Comparison of ENCODE assay signal across 11 cellular contexts in the genomic region with DNA sequence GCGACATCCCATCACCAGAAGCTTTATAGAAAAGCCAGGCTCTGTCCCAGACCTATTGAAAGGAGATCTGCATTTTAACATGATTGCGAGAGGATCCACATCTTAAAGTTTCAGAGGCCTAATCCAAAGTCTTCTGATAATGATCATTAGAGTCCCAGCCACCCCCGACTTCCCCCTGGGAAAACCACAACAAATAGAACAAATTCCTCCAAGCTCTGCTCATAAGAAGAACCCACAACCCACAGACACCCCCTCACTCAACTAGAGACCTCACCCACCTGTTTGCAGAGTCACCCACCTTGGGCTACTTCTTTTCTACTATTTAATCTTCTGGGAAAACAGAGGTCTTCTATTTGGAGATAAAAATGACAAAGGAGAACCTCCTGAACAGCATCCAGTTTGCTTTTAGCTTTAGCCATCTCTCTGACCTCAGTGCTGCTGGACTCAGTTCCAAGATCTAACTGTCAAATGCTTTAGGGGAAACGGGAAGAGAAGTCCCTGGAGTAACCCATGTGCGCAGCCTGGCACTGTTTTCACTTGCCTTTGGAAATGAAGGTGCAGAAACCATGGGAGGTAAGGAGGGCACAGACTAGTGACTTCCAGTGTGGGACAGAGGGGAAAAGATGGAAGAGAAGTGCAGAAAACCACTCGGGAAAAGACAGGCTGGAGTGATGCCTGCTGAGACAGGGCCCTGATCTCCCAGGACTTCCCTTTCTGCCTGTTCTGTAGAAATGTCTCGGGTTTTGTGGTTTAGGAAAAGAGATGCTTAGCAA.
DNase-seq lines count a peak whose midpoint lies in the region; ATAC-seq, FAIRE-seq and TF ChIP-seq lines count a peak whose summit lies in the region.
"Had no signal": no experiment of that assay in that cellular context is flagged by ENCODE, and none has a peak within 500 bp of the region (broad histone marks: within the 10 kb centered on the region; RNA-seq: fewer than 3 reads in every experiment).

No MANE protein-coding gene starts in this region.

- H3K9ac ChIP-seq in HCT116 (ENCODE audit: low read length) (no peak overlapping the region), adipocyte (ENCODE audit: low read length) (peak overlapping the region; percentile 80)

- DNase-seq in A549 (ENCODE audit: low read depth in 1 of 2, low spot score in 1 of 2) (no peak), HCT116 (ENCODE audit: low read depth, low spot score) (no peak), adipocyte (ENCODE audit: low read depth) (no peak), lung (ENCODE audit: low spot score) (no peak), germinal center (ENCODE audit: low spot score) (no peak), LoVo (ENCODE audit: low spot score) (no peak)

- H2AFZ ChIP-seq in HCT116 (ENCODE audit: low read depth, low read length, poor library complexity, severe bottlenecking) = no peak overlapping the region

- H3K4me1 ChIP-seq in A549 (peaks cover 63% of the 10 kb centered on the region), HCT116 (ENCODE audit: control insufficient read depth in 1 of 2, insufficient read depth in 2 of 2, low read length in 2 of 2) (peaks cover 49 to 59% of the 10 kb centered on the region in 2 experiments), adipocyte (ENCODE audit: control insufficient read depth, insufficient read depth, low read length) (peaks cover 91% of the 10 kb centered on the region), lung (ENCODE audit: control insufficient read depth in 2 of 2, insufficient read depth in 2 of 2, low read length in 2 of 2) (peaks cover 18 to 24% of the 10 kb centered on the region in 2 donors)

- no peak for TF ChIP-seq POLR2A in A549 (IDR thresholded peaks at IDR 0.05; ENCODE audit: low read length)
- TF ChIP-seq POLR2A in HCT116 (IDR thresholded peaks at IDR 0.05; ENCODE audit: borderline replicate concordance, extremely low read depth, insufficient read depth, insufficient read length) = no peak

- no peak for ATAC-seq in A549
- ATAC-seq in HCT116 = 0 out of 2 replicates have a peak, but pooled peaks have one; percentile 2
- no peak for ATAC-seq in lung (ENCODE audit: insufficient read depth, low FRiP score)
- ATAC-seq in HG03378 (IDR thresholded peaks at IDR 0.05; ENCODE audit: unreplicated experiment) = no peak
- ATAC-seq in GM18858 (IDR thresholded peaks at IDR 0.05; ENCODE audit: unreplicated experiment) = no peak

- H3K27me3 ChIP-seq in HCT116 (ENCODE audit: insufficient read depth, low read length) = no peaks in the 10 kb centered on the region
- H3K27me3 ChIP-seq in adipocyte (replicated peaks; ENCODE audit: control insufficient read depth, insufficient read depth, low read length) = no peaks in the 10 kb centered on the region
- H3K27me3 ChIP-seq in lung (ENCODE audit: control insufficient read depth, insufficient read depth) = no peaks in the 10 kb centered on the region
- H3K27me3 ChIP-seq: right lobe of liver had no signal

- intact Hi-C loops in HCT116 (cut with micrococcal nuclease) = no loop called here

- H3K36me3 ChIP-seq in HCT116 (ENCODE audit: control insufficient read depth in 1 of 2, insufficient read depth in 2 of 2, low read length in 2 of 2) (no peaks in the 10 kb centered on the region), adipocyte (ENCODE audit: control insufficient read depth, insufficient read depth, low read length, severe bottlenecking) (no peaks in the 10 kb centered on the region), lung (ENCODE audit: control insufficient read depth in 2 of 2, insufficient read depth in 2 of 2, low read length in 2 of 2) (no peaks in the 10 kb centered on the region)
- H3K36me3 ChIP-seq: right lobe of liver had no signal

- FAIRE-seq in A549 (lab: Jason Lieb, UNC) = no peak
- FAIRE-seq: frontal cortex, G401.6 had no signal

- H3K4me2 ChIP-seq in A549 = peak overlapping the region; percentile 31; the same call in 2 of the 3 replicates
- peak overlapping the region; percentile 76 for H3K4me2 ChIP-seq in HCT116 (ENCODE audit: low read length)

- POLR2A ChIA-PET in A549 (lab: Yijun Ruan, JAX) = interaction anchor here (1.1 kb wide), 1 partner anchor 125 kb away, joined by 3 read pairs; the partner anchor contains the start of gene HIF1A
- POLR2A ChIA-PET in HCT116 (lab: Charles Lee) = interaction anchor here (0.6 to 2.2 kb wide), 4 partner anchors 11 to 192 kb away, joined by 3 to 5 read pairs (median 4); partner anchors contain the start of genes HIF1A and SNAPC1

- TF ChIP-seq EP300 in A549 (IDR thresholded peaks at IDR 0.05) = no peak

- H3K79me2 ChIP-seq in HCT116 (ENCODE audit: insufficient read depth, low read length) = no peaks in the 10 kb centered on the region

- TF ChIP-seq CTCF in A549 (IDR thresholded peaks at IDR 0.05) (no peak), HCT116 (IDR thresholded peaks at IDR 0.05 in 2 of 3, conservative IDR thresholded peaks at IDR 0.05 in 1 of 3; ENCODE audit: borderline replicate concordance in 1 of 3, insufficient read depth in 1 of 3, low read depth in 2 of 3, low read length in 2 of 3) (no peak), lung (IDR thresholded peaks at IDR 0.05; ENCODE audit: control extremely low read depth, extremely low read depth) (no peak)

- H3K27ac ChIP-seq in A549 (peak overlapping the region; percentile 61 to 77), HCT116 (ENCODE audit: low read depth, low read length) (no peak overlapping the region), lung (ENCODE audit: low read depth in 1 of 2, low read length in 1 of 2) (peak overlapping the region; percentile 10 to 43)

- TF ChIP-seq RAD21 in A549 (conservative IDR thresholded peaks at IDR 0.05 in 1 of 2, IDR thresholded peaks at IDR 0.05 in 1 of 2) = no peak
- no peak for TF ChIP-seq RAD21 in HCT116 (IDR thresholded peaks at IDR 0.05; ENCODE audit: low read depth)

- no TSS peak for BruUV-seq in HCT116 (replicated peaks; lab: Mats Ljungman, UMichigan)

- RAD21 ChIA-PET in HCT116 (lab: Charles Lee; ENCODE audit: low non-redundant PET in 1 of 2, low total read pairs in 2 of 2, uncharacterized antibody in 2 of 2, unreplicated experiment in 2 of 2) = interaction anchor here (0.6 to 0.8 kb wide), 3 partner anchors 12 to 1321 kb away, joined by 3 to 5 read pairs (median 4); partner anchors contain the start of gene PPM1A (in 1 of the 2)

- no peaks in the 10 kb centered on the region for H3K9me2 ChIP-seq in HCT116 (ENCODE audit: insufficient read depth)

- H4K20me1 ChIP-seq in HCT116 (ENCODE audit: insufficient read depth) = no peaks in the 10 kb centered on the region

- H3K4me3 ChIP-seq in A549 = no peak overlapping the region
- H3K4me3 ChIP-seq in HCT116 (replicated peaks in 1 of 2; ENCODE audit: low read depth in 1 of 2, low read length in 2 of 2) = no peak overlapping the region
- peak overlapping the region; percentile 65 for H3K4me3 ChIP-seq in adipocyte (ENCODE audit: low read length)
- no peak overlapping the region for H3K4me3 ChIP-seq in lung
- H3K4me3 ChIP-seq: right lobe of liver had no signal

- WGBS in A549 (ENCODE audit: missing lambda C conversion rate) = 83% methylated on average over 7 of the region's 7 CpGs
- WGBS in lung, 2 donors = 37 to 60% methylated on average over 7 of the region's 7 CpGs

- H3K9me3 ChIP-seq in A549 = no peaks in the 10 kb centered on the region
- H3K9me3 ChIP-seq in HCT116 (ENCODE audit: control insufficient read depth in 1 of 2, insufficient read depth in 1 of 2, low read depth in 1 of 2, low read length in 2 of 2) = no peaks in the 10 kb centered on the region
- no peaks in the 10 kb centered on the region for H3K9me3 ChIP-seq in adipocyte (ENCODE audit: control insufficient read depth, low read length)
- no peaks in the 10 kb centered on the region for H3K9me3 ChIP-seq in lung (ENCODE audit: control insufficient read depth in 2 of 2, insufficient read depth in 1 of 2, low read length in 1 of 2)
- H3K9me3 ChIP-seq: right lobe of liver had no signal

- CTCF ChIA-PET in A549 (lab: Yijun Ruan, JAX) = interaction anchor here (1.2 to 2.0 kb wide), 4 partner anchors 9 to 160 kb away, joined by 3 to 8 read pairs (median 4); no protein-coding TSS in a partner anchor
- CTCF ChIA-PET in HCT116 (lab: Charles Lee) = interaction anchor here (1.0 to 1.3 kb wide), 2 partner anchors 10 to 267 kb away, joined by 3 read pairs; no protein-coding TSS in a partner anchor

TF ChIP-seq in A549, 52 proteins besides CTCF, POLR2A, EP300 and RAD21:
- TF ChIP-seq EHF (CRISPR knock-in tag; IDR thresholded peaks at IDR 0.05) (no peak), ZSCAN20 (CRISPR knock-in tag; IDR thresholded peaks at IDR 0.05) (no peak), RFX5 (IDR thresholded peaks at IDR 0.05) (no peak), PHF8 (IDR thresholded peaks at IDR 0.05; ENCODE audit: borderline replicate concordance, low read depth) (no peak), NFE2L2 (conservative IDR thresholded peaks at IDR 0.05; ENCODE audit: low read length) (no peak)
TF ChIP-seq in A549: peak in this region for 0.

TF ChIP-seq in HCT116, 20 proteins besides CTCF, POLR2A, EP300 and RAD21 (continues in another document):
- TF ChIP-seq TCF7L2 (IDR thresholded peaks at IDR 0.05; ENCODE audit: borderline replicate concordance, extremely low read depth, insufficient read depth, insufficient read length) (no peak), CEBPB (IDR thresholded peaks at IDR 0.05; ENCODE audit: low read depth) (no peak), CBX3 (IDR thresholded peaks at IDR 0.05; ENCODE audit: low read depth) (no peak), SRF (IDR thresholded peaks at IDR 0.05; ENCODE audit: low read depth) (no peak), JUND (IDR thresholded peaks at IDR 0.05) (no peak), ZBTB33 (IDR thresholded peaks at IDR 0.05; ENCODE audit: extremely low read depth, insufficient replicate concordance, low read length) (no peak)
- TF ChIP-seq, protein P1, sequence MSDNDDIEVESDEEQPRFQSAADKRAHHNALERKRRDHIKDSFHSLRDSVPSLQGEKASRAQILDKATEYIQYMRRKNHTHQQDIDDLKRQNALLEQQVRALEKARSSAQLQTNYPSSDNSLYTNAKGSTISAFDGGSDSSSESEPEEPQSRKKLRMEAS (IDR thresholded peaks at IDR 0.05) = no peak
